8 cellular contexts compared by ENCODE assay signal in genomic region chr15:74053941-74054529, GRCh38. TPM values are rescaled to one million over a fixed set of nuclear protein-coding genes. Genes with fewer than 3 reads are reported as not detected.
DNase-seq lines count a peak whose midpoint lies in the region; ATAC-seq and TF ChIP-seq lines count a peak whose summit lies in the region.

No MANE protein-coding gene starts in this region.

- peak; percentile 74 for TF ChIP-seq RAD21 in Ishikawa (IDR thresholded peaks at IDR 0.05; ENCODE audit: low read depth)

- H3K4me2 ChIP-seq in fibroblast of lung (ENCODE audit: extremely low read depth, insufficient read depth, low read length) (peak overlapping the region; percentile 55), neural progenitor cell (no peak overlapping the region)

- no peaks in the 10 kb centered on the region for H3F3A ChIP-seq in neural progenitor cell (ENCODE audit: low read depth)

- H3K27ac ChIP-seq in fibroblast of lung (ENCODE audit: insufficient read depth, low read length) (no peak overlapping the region), neural progenitor cell (no peak overlapping the region), stomach (peak overlapping the region in 1 of 5 donors; percentile 62)

- H3K9ac ChIP-seq in fibroblast of lung (ENCODE audit: insufficient read depth, low read length) (no peak overlapping the region), neural progenitor cell (no peak overlapping the region)

- no peaks in the 10 kb centered on the region for H3K9me3 ChIP-seq in fibroblast of lung (ENCODE audit: control insufficient read depth, insufficient read depth, low read depth, low read length)
- H3K9me3 ChIP-seq in neural progenitor cell (ENCODE audit: low read depth) = no peaks in the 10 kb centered on the region
- no peaks in the 10 kb centered on the region for H3K9me3 ChIP-seq in stomach

- H2AFZ ChIP-seq in fibroblast of lung (ENCODE audit: low read length) (no peak overlapping the region), neural progenitor cell (replicated peaks) (no peak overlapping the region)

- DNase-seq in COLO668 (lab: John Stamatoyannopoulos, UW; ENCODE audit: unreplicated experiment) = peak; percentile 54
- peak; percentile 78 to 82 for DNase-seq in activated T-cell treated with anti-CD3 and anti-CD28 coated beads, Interleukin-2, amount 50 U/mL, for 48 hours
- DNase-seq in fibroblast of lung (ENCODE audit: low read depth in 2 of 2) = peak; percentile 69 to 78
- peak; percentile 89 for DNase-seq in neural progenitor cell (ENCODE audit: low spot score)
- DNase-seq in stomach = peak; percentile 71

- no peak overlapping the region for H3K4me3 Mint-ChIP-seq in neural progenitor cell

- H3K4me1 Mint-ChIP-seq in neural progenitor cell = peaks cover 5% of the 10 kb centered on the region

- peak; percentile 53 to 71 for TF ChIP-seq CTCF in fibroblast of lung (conservative IDR thresholded peaks at IDR 0.05 in 1 of 2, IDR thresholded peaks at IDR 0.05 in 1 of 2; ENCODE audit: low read depth in 1 of 2, low read length in 2 of 2)
- TF ChIP-seq CTCF in neural progenitor cell (IDR thresholded peaks at IDR 0.05) = peak; percentile 66
- TF ChIP-seq CTCF in stomach (IDR thresholded peaks at IDR 0.05) = peak in 4 of 7 experiments; percentile 30 to 84 (median 72)

- peaks cover 8% of the 10 kb centered on the region for H3K27me3 Mint-ChIP-seq in neural progenitor cell (ENCODE audit: insufficient read depth, low read depth)

- no peak for TF ChIP-seq POLR2A in stomach (IDR thresholded peaks at IDR 0.05)

- peak overlapping the region in 1 of 4 experiments; percentile 25 for H3K4me3 ChIP-seq in fibroblast of lung (replicated peaks in 1 of 4; ENCODE audit: control extremely low read depth in 1 of 4, insufficient read depth in 1 of 4, low read depth in 3 of 4, low read length in 4 of 4)
- no peak overlapping the region for H3K4me3 ChIP-seq in neural progenitor cell
- no peak overlapping the region for H3K4me3 ChIP-seq in stomach

- no peak overlapping the region for H3K27ac Mint-ChIP-seq in neural progenitor cell

- no peaks in the 10 kb centered on the region for H3K36me3 Mint-ChIP-seq in neural progenitor cell

- no peak for TF ChIP-seq EP300 in Ishikawa (IDR thresholded peaks at IDR 0.05; ENCODE audit: borderline replicate concordance)
- no peak for TF ChIP-seq EP300 in stomach (IDR thresholded peaks at IDR 0.05)

- intact Hi-C loops in stomach (cut with DNase I; ENCODE audit: low total_unique reads) = no loop called here

- H3K79me2 ChIP-seq in fibroblast of lung (ENCODE audit: control insufficient read depth, insufficient read depth, low read length) (no peaks in the 10 kb centered on the region), neural progenitor cell (ENCODE audit: low read depth) (no peaks in the 10 kb centered on the region)

- WGBS in stomach, 5 donors = 4 to 8% (median 6%) methylated on average over 16 to 17 of the region's 17 CpGs

- ATAC-seq in HG03095 (IDR thresholded peaks at IDR 0.05; ENCODE audit: unreplicated experiment) = no peak

- H4K20me1 ChIP-seq in fibroblast of lung (ENCODE audit: control insufficient read depth, extremely low read depth, insufficient read depth, low read length) = no peaks in the 10 kb centered on the region
- no peaks in the 10 kb centered on the region for H4K20me1 ChIP-seq in neural progenitor cell (ENCODE audit: low read depth)

- H3K9me3 Mint-ChIP-seq in neural progenitor cell = peaks cover 3% of the 10 kb centered on the region

- H3K4me1 ChIP-seq in fibroblast of lung (ENCODE audit: control insufficient read depth, extremely low read depth, insufficient read depth, low read length) (peaks cover 30% of the 10 kb centered on the region), neural progenitor cell (no peaks in the 10 kb centered on the region), stomach (peaks cover 20 to 41% (median 29%) of the 10 kb centered on the region in 4 donors)

- H3K36me3 ChIP-seq in fibroblast of lung (ENCODE audit: control insufficient read depth, insufficient read depth, low read length) = no peaks in the 10 kb centered on the region
- no peaks in the 10 kb centered on the region for H3K36me3 ChIP-seq in neural progenitor cell
- H3K36me3 ChIP-seq in stomach = no peaks in the 10 kb centered on the region

- peaks cover 2% of the 10 kb centered on the region for H3K27me3 ChIP-seq in fibroblast of lung (ENCODE audit: control insufficient read depth, insufficient read depth, low read length)
- peaks cover 38% of the 10 kb centered on the region for H3K27me3 ChIP-seq in neural progenitor cell
- H3K27me3 ChIP-seq in stomach = no peaks in the 10 kb centered on the region

TF ChIP-seq in Ishikawa, 13 proteins besides CTCF, POLR2A, EP300 and RAD21 (continues in another document):
- TF ChIP-seq MAX (IDR thresholded peaks at IDR 0.05) = peak; percentile 48; the same call in 1 of the 2 replicates
- TF ChIP-seq YY1 (IDR thresholded peaks at IDR 0.05; ENCODE audit: low read depth) = no peak
- no peak for TF ChIP-seq REST (IDR thresholded peaks at IDR 0.05; ENCODE audit: low read depth)

TF ChIP-seq in PFSK-1, 5 proteins besides CTCF, POLR2A, EP300 and RAD21:
- TF ChIP-seq SIN3A (IDR thresholded peaks at IDR 0.05; ENCODE audit: borderline replicate concordance, insufficient read depth, low read length) (no peak), REST (IDR thresholded peaks at IDR 0.05; ENCODE audit: insufficient read depth in 1 of 2, low read depth in 2 of 2, low read length in 2 of 2) (no peak), FOXP2 (optimal IDR thresholded peaks at IDR 0.05; ENCODE audit: borderline replicate concordance, extremely low read depth, extremely low read length, insufficient read depth) (peak; percentile 33)

RNA-seq across cellular contexts. Expression of gene GOLGA6A, which starts 28.3 kb away (rescaled TPM):
- 0.64 TPM for polyA plus RNA-seq in PFSK-1 (2012; ENCODE audit: insufficient read length, low read depth)
- under 0.01 TPM in 1 of 2 replicates, not detected in the other for total RNA-seq in fibroblast of lung
- polyA plus RNA-seq in fibroblast of lung = not detected in 2 replicates
- not detected in 2 replicates for polyA plus RNA-seq in fibroblast of lung (2012)
- polyA minus RNA-seq in fibroblast of lung (ENCODE audit: low replicate concordance) = not detected in 2 replicates
- total RNA-seq in neural progenitor cell (ENCODE audit: low replicate concordance) = 0.04 and 0.59 TPM in 2 replicates
- total RNA-seq in stomach = 1 to 10 TPM in 1 of 5 donors, not detected in 4; 1.1 TPM
- not detected for polyA plus RNA-seq in stomach

RNA-seq across cellular contexts. Expression of gene PML, which starts 59.5 kb away (rescaled TPM):
- 103 TPM for polyA plus RNA-seq in PFSK-1 (2012; ENCODE audit: insufficient read length, low read depth)
- 16.4 and 34.0 TPM in 2 replicates for total RNA-seq in fibroblast of lung
- polyA plus RNA-seq in fibroblast of lung = 11.1 and 15.5 TPM in 2 replicates
- polyA plus RNA-seq in fibroblast of lung (2012) = 54.7 and 63.1 TPM in 2 replicates
- 101 and 102 TPM in 2 replicates for polyA minus RNA-seq in fibroblast of lung (ENCODE audit: low replicate concordance)
- 15.3 and 18.0 TPM in 2 replicates for total RNA-seq in neural progenitor cell (ENCODE audit: low replicate concordance)
- total RNA-seq in stomach = 100 to 1,000 TPM in 2 of 5 donors, 10 to 100 TPM in 3; 27.7 to 170 (median 65.9) TPM
- polyA plus RNA-seq in stomach = 10 to 100 TPM; 16.0 to 25.8 (median 21.9) TPM
